Comparison of ENCODE assay signal across 17 cellular contexts in the genomic region with DNA sequence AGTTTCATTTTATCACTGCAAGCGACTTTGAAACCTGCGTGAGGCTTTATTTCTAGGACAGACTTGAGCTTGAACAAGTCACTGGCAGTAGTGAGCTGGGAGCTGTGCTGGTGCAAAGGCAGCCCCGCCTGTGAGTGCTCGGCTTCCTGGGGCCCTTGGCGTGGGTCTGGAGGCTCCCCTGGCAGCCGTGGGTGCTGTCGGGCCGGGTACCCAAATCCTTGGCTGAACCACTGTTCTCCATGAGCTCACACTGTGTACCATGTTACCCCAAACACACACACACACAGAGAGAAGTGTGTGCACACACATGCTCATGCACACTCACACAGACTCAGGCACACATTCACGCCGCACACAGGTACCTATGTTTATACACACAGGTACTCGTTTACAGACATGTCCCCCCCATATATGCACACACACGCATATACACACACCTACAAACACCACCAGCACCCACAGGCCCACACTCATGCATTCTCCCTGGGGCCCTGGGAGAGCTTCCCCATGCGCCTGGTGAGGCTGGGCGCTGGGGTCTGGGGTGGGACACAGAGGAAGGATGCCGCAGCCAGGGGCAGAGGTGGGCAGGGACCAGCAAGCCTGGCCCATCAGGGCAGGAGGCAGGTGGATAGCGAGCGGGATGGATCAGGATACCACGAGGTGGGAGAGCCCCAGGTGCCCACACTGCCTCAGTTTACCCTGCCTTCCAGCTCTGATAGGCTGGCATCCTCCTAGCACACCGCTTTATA.
DNase-seq lines count a peak whose midpoint lies in the region; ATAC-seq and TF ChIP-seq lines count a peak whose summit lies in the region.
"Had no signal": no experiment of that assay in that cellular context is flagged by ENCODE, and none has a peak within 500 bp of the region (broad histone marks: within the 10 kb centered on the region; RNA-seq: fewer than 3 reads in every experiment).

No MANE protein-coding gene starts in this region.

- no peaks in the 10 kb centered on the region for H4K20me1 ChIP-seq in DOHH2 (ENCODE audit: control insufficient read depth, insufficient read depth, low read depth, low read length)

- peak overlapping the region; percentile 66 for H3K4me2 ChIP-seq in DOHH2 (ENCODE audit: low read length)

- no peaks in the 10 kb centered on the region for H3K27me3 Mint-ChIP-seq in activated naive CD4-positive, alpha-beta T cell treated with anti-CD3 and anti-CD28 coated beads, Interleukin-2, amount 50 U/mL, for 24 hours
- peaks cover 4% of the 10 kb centered on the region for H3K27me3 Mint-ChIP-seq in activated naive CD4-positive, alpha-beta T cell treated with anti-CD3 and anti-CD28 coated beads for 36 hours (ENCODE audit: low read depth)
- H3K27me3 Mint-ChIP-seq in naive B cell: peaks cover 12 to 18% (median 17%) of the 10 kb centered on the region in 3 donors

- intact Hi-C loops in activated naive CD4-positive, alpha-beta T cell treated with anti-CD3 and anti-CD28 coated beads for 36 hours (cut with micrococcal nuclease): no loop called here

- H3K27me3 ChIP-seq in DOHH2 (ENCODE audit: control insufficient read depth, low read length) (no peaks in the 10 kb centered on the region), MG63 (peaks cover 21% of the 10 kb centered on the region)

- H3K4me3 ChIP-seq in DOHH2 (ENCODE audit: low read length) (peak overlapping the region; percentile 36), MG63 (no peak overlapping the region)
- H3K4me3 ChIP-seq: GM23248 had no signal

- no peaks in the 10 kb centered on the region for H3K36me3 Mint-ChIP-seq in activated naive CD4-positive, alpha-beta T cell treated with anti-CD3 and anti-CD28 coated beads, Interleukin-2, amount 50 U/mL, for 24 hours
- H3K36me3 Mint-ChIP-seq in activated naive CD4-positive, alpha-beta T cell treated with anti-CD3 and anti-CD28 coated beads for 36 hours (ENCODE audit: low read depth): no peaks in the 10 kb centered on the region
- no peaks in the 10 kb centered on the region for H3K36me3 Mint-ChIP-seq in naive B cell
- H3K36me3 Mint-ChIP-seq: CD4-positive, alpha-beta memory T cell had no signal

- H3K79me2 ChIP-seq in DOHH2 (ENCODE audit: control insufficient read depth, low read length): no peaks in the 10 kb centered on the region

- CTCF ChIA-PET in activated naive CD4-positive, alpha-beta T cell treated with anti-CD3 and anti-CD28 coated beads for 36 hours (lab: Charles Lee): no interaction called here

- no peak overlapping the region for H3K4me3 Mint-ChIP-seq in activated naive CD4-positive, alpha-beta T cell treated with anti-CD3 and anti-CD28 coated beads, Interleukin-2, amount 50 U/mL, for 24 hours
- H3K4me3 Mint-ChIP-seq in activated naive CD4-positive, alpha-beta T cell treated with anti-CD3 and anti-CD28 coated beads for 36 hours: no peak overlapping the region
- peak overlapping the region in 3 of 8 donors; percentile 3 to 37 (median 30) for H3K4me3 Mint-ChIP-seq in naive B cell
- H3K4me3 Mint-ChIP-seq: CD4-positive, alpha-beta memory T cell had no signal

- ATAC-seq in naive B cell (ENCODE audit: low read depth in 2 of 2): no peak
- ATAC-seq: HCT116 had no signal

- H3K36me3 ChIP-seq in DOHH2 (ENCODE audit: control insufficient read depth, low read length): no peaks in the 10 kb centered on the region
- no peaks in the 10 kb centered on the region for H3K36me3 ChIP-seq in MG63

- H3K9me3 ChIP-seq in DOHH2 (ENCODE audit: control insufficient read depth, insufficient read depth, low read length) (no peaks in the 10 kb centered on the region), MG63 (no peaks in the 10 kb centered on the region)

- peak overlapping the region; percentile 30 for H3K27ac Mint-ChIP-seq in activated naive CD4-positive, alpha-beta T cell treated with anti-CD3 and anti-CD28 coated beads, Interleukin-2, amount 50 U/mL, for 24 hours
- no peak overlapping the region for H3K27ac Mint-ChIP-seq in activated naive CD4-positive, alpha-beta T cell treated with anti-CD3 and anti-CD28 coated beads for 36 hours
- peak overlapping the region in 4 of 6 donors; percentile 24 to 74 (median 50) for H3K27ac Mint-ChIP-seq in naive B cell
- H3K27ac Mint-ChIP-seq: CD4-positive, alpha-beta memory T cell had no signal

- DNase-seq in activated naive CD4-positive, alpha-beta T cell treated with anti-CD3 and anti-CD28 coated beads for 36 hours: no peak
- DNase-seq in naive B cell (no peak), retina (no peak), MG63 (no peak)
- no peak for DNase-seq in central memory CD4-positive, alpha-beta T cell
- DNase-seq: C1 segment of cervical spinal cord; CD4-positive, alpha-beta memory T cell; DMS153; DMS79 treated with DMSO at 0.1 percent for 48 hours; GDM1; GM23248; IMR-90 had no signal

- TF ChIP-seq CTCF in DOHH2 (IDR thresholded peaks at IDR 0.05; ENCODE audit: low read depth, low read length, poor library complexity, severe bottlenecking): no peak
- no peak for TF ChIP-seq CTCF in VCaP (conservative IDR thresholded peaks at IDR 0.05)

- peaks cover 36% of the 10 kb centered on the region for H3F3A ChIP-seq in DOHH2 (ENCODE audit: control insufficient read depth, insufficient read depth)

- H3K27ac ChIP-seq in DOHH2 (ENCODE audit: low read depth, low read length) (peak overlapping the region; percentile 45), VCaP (peak overlapping the region; percentile 24; the same call in 1 of the 2 replicates)
- H3K27ac ChIP-seq: 22Rv1, GM23248 had no signal

- H3K4me1 ChIP-seq in DOHH2 (ENCODE audit: control insufficient read depth, low read length): peaks cover 75% of the 10 kb centered on the region

- H3K9me3 Mint-ChIP-seq in activated naive CD4-positive, alpha-beta T cell treated with anti-CD3 and anti-CD28 coated beads, Interleukin-2, amount 50 U/mL, for 24 hours: no peaks in the 10 kb centered on the region
- H3K9me3 Mint-ChIP-seq in activated naive CD4-positive, alpha-beta T cell treated with anti-CD3 and anti-CD28 coated beads for 36 hours: no peaks in the 10 kb centered on the region
- H3K9me3 Mint-ChIP-seq in naive B cell: no peaks in the 10 kb centered on the region
- H3K9me3 Mint-ChIP-seq: CD4-positive, alpha-beta memory T cell had no signal

- H3K9me2 ChIP-seq in DOHH2 (replicated peaks; ENCODE audit: control insufficient read depth, low read length): no peaks in the 10 kb centered on the region

- no peaks in the 10 kb centered on the region for H3K4me1 Mint-ChIP-seq in activated naive CD4-positive, alpha-beta T cell treated with anti-CD3 and anti-CD28 coated beads, Interleukin-2, amount 50 U/mL, for 24 hours
- no peaks in the 10 kb centered on the region for H3K4me1 Mint-ChIP-seq in activated naive CD4-positive, alpha-beta T cell treated with anti-CD3 and anti-CD28 coated beads for 36 hours (ENCODE audit: low read depth)
- H3K4me1 Mint-ChIP-seq in naive B cell: peaks cover 56 to 79% (median 60%) of the 10 kb centered on the region in 3 donors
- H3K4me1 Mint-ChIP-seq: CD4-positive, alpha-beta memory T cell had no signal
